In genomic region chr2:55010149-55010591, GRCh38 we compare ENCODE assay signal across 8 cellular contexts.
DNase-seq lines count a peak whose midpoint lies in the region; ATAC-seq and TF ChIP-seq lines count a peak whose summit lies in the region.

No MANE protein-coding gene starts in this region.

- in situ Hi-C loops in brain microvascular endothelial cell (cut with HindIII; ENCODE audit: low pct_ligation_motif_present, low sequenced_read_pairs): no loop called here

- peak overlapping the region; percentile 28 for H3K4me2 ChIP-seq in SU-DHL-6 (ENCODE audit: low read depth, low read length, poor library complexity, severe bottlenecking)

- H3K9me3 ChIP-seq in SU-DHL-6 (ENCODE audit: insufficient read depth, low read length): no peaks in the 10 kb centered on the region

- ATAC-seq in GM19438 (IDR thresholded peaks at IDR 0.05; ENCODE audit: low read depth, unreplicated experiment) (peak; percentile 81), HG03457 (IDR thresholded peaks at IDR 0.05; ENCODE audit: unreplicated experiment) (peak; percentile 81)

- no peaks in the 10 kb centered on the region for H3K9me2 ChIP-seq in SU-DHL-6 (replicated peaks; ENCODE audit: insufficient read depth, low read length)

- TF ChIP-seq CTCF in SU-DHL-6 (IDR thresholded peaks at IDR 0.05; ENCODE audit: insufficient read depth, low read length, poor library complexity, severe bottlenecking) (no peak), brain microvascular endothelial cell (IDR thresholded peaks at IDR 0.05; ENCODE audit: low read depth, low read length, missing control alignments) (no peak)

- no peak overlapping the region for H3K9ac ChIP-seq in SU-DHL-6 (ENCODE audit: low read length)

- H4K20me1 ChIP-seq in SU-DHL-6 (ENCODE audit: low read depth, low read length): peaks cover 19% of the 10 kb centered on the region; the same call in 1 of the 2 replicates

- H3K36me3 ChIP-seq in SU-DHL-6 (ENCODE audit: low read length) (no peaks in the 10 kb centered on the region), brain microvascular endothelial cell (replicated peaks) (no peaks in the 10 kb centered on the region)

- peak; percentile 77 for DNase-seq in COLO829 (ENCODE audit: low spot score)
- peak; percentile 25 for DNase-seq in brain microvascular endothelial cell
- peak; percentile 9 for DNase-seq in stimulated activated CD8-positive, alpha-beta memory T cell treated with anti-CD3 and anti-CD28 coated beads, Interleukin-15, amount 100 ng/mL, for 1 hour (ENCODE audit: low read depth)
- no peak for DNase-seq in NCI-H1092 (lab: John Stamatoyannopoulos, UW)

- H2AFZ ChIP-seq in SU-DHL-6 (ENCODE audit: low read depth, low read length, severe bottlenecking): no peak overlapping the region

- H3K4me3 ChIP-seq in SU-DHL-6 (ENCODE audit: insufficient read depth, low read length, poor library complexity, severe bottlenecking): no peak overlapping the region
- no peak overlapping the region for H3K4me3 ChIP-seq in brain microvascular endothelial cell (ENCODE audit: low read depth, low read length)

- H3F3A ChIP-seq in SU-DHL-6 (ENCODE audit: insufficient read depth): no peaks in the 10 kb centered on the region; the same call in 1 of the 2 replicates

- H3K27me3 ChIP-seq in SU-DHL-6 (ENCODE audit: low read length) (no peaks in the 10 kb centered on the region), brain microvascular endothelial cell (replicated peaks) (no peaks in the 10 kb centered on the region), layer of hippocampus (ENCODE audit: control insufficient read depth, insufficient read depth, low read length) (no peaks in the 10 kb centered on the region)

- peaks cover 88% of the 10 kb centered on the region for H3K79me2 ChIP-seq in SU-DHL-6 (ENCODE audit: insufficient read depth, low read length)

- H3K27ac ChIP-seq in SU-DHL-6 (ENCODE audit: low read depth, low read length): no peak overlapping the region
- no peak overlapping the region for H3K27ac ChIP-seq in brain microvascular endothelial cell
- H3K27ac ChIP-seq in layer of hippocampus (ENCODE audit: low read depth, low read length): peak overlapping the region; percentile 62
